13 cellular contexts compared by ENCODE assay signal in the genomic region with DNA sequence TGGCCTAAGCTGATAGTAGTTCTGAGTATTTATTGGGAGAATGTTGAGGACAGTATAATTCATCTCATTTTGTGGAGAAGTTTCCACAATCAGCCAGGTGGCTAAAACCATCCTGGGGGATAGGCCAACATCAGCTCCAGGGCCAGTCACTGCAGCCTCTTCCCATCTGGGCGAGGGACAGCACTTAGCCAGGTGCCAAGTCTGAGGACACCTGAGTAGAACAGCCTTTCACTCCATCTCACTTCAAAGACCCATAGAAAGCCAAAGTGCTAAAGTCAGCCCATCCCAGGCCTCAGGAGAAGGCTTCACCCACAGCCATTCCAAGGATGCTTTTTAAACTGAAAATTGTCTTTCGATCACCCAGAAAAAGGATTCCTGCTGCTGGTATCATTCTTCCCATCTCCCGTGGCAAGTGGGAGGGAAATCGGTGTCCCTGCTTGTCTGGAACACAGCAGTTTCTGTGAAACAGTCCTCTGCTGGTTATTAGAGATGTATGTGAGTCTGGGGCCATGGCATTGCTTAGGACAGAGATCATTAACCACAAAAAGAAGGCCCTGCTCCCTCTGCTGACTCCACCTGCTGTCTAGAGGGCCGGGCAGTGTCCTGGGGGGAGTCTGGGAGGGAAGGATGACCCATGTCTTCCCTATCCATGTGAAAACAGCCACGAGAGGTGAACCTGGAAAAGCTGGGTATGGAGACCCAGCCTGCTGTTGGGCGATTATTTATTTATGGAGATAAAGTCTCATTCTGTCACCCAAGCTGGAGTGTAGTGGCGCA. TPM values are rescaled to one million over a fixed set of nuclear protein-coding genes. Genes with fewer than 3 reads are reported as not detected.
DNase-seq lines count a peak whose midpoint lies in the region; ATAC-seq and TF ChIP-seq lines count a peak whose summit lies in the region.
"Had no signal": no experiment of that assay in that cellular context is flagged by ENCODE, and none has a peak within 500 bp of the region (broad histone marks: within the 10 kb centered on the region; RNA-seq: fewer than 3 reads in every experiment).

No MANE protein-coding gene starts in this region.

- H3K27me3 Mint-ChIP-seq in activated naive CD8-positive, alpha-beta T cell treated with anti-CD3 and anti-CD28 coated beads for 36 hours = no peaks in the 10 kb centered on the region

- ATAC-seq in Right ventricle myocardium superior (ENCODE audit: poor library complexity) (no peak), lower lobe of right lung (no peak)

- H3K27ac ChIP-seq in cardiac muscle cell (peak overlapping the region; percentile 7), lower lobe of right lung (no peak overlapping the region), tibial nerve (peak overlapping the region; percentile 42 to 77 (median 60))
- H3K27ac ChIP-seq: SJSA1 had no signal

- H3K4me1 Mint-ChIP-seq in activated naive CD8-positive, alpha-beta T cell treated with anti-CD3 and anti-CD28 coated beads for 36 hours = no peaks in the 10 kb centered on the region

- TF ChIP-seq POLR2A in tibial nerve (IDR thresholded peaks at IDR 0.05) = no peak

- peak overlapping the region; percentile 44 for H3K27ac Mint-ChIP-seq in activated naive CD8-positive, alpha-beta T cell treated with anti-CD3 and anti-CD28 coated beads for 36 hours
- H3K27ac Mint-ChIP-seq: activated T-helper 1 cell treated with anti-CD3 and anti-CD28 coated beads, Interleukin-12 subunit alpha, Interleukin-12 subunit beta, Interleukin-2, Interleukin-4 antibody, amounts not matched to agents 30 ng/mL and 10 ng/mL and 1 ng/mL, durations not matched to agents 14 hours and 24 hours and 36 hours had no signal

- WGBS in tibial nerve, 2 donors = 78 to 86% methylated on average over 8 of the region's 8 CpGs

- H3K4me3 Mint-ChIP-seq in activated naive CD8-positive, alpha-beta T cell treated with anti-CD3 and anti-CD28 coated beads for 36 hours = no peak overlapping the region
- H3K4me3 Mint-ChIP-seq: activated T-helper 1 cell treated with anti-CD3 and anti-CD28 coated beads, Interleukin-12 subunit alpha, Interleukin-12 subunit beta, Interleukin-2, Interleukin-4 antibody, amounts not matched to agents 30 ng/mL and 10 ng/mL and 1 ng/mL, durations not matched to agents 14 hours and 24 hours and 36 hours had no signal

- H3K4me1 ChIP-seq in cardiac muscle cell (ENCODE audit: low read depth) = peaks cover 8% of the 10 kb centered on the region
- peaks cover 10% of the 10 kb centered on the region for H3K4me1 ChIP-seq in lower lobe of right lung
- peaks cover 0 to 44% (median 11%) of the 10 kb centered on the region in 4 donors for H3K4me1 ChIP-seq in tibial nerve

- TF ChIP-seq CTCF in cardiac muscle cell (IDR thresholded peaks at IDR 0.05; ENCODE audit: low read depth, low read length) = no peak
- TF ChIP-seq CTCF in lower lobe of right lung (IDR thresholded peaks at IDR 0.05) = peak; percentile 2
- TF ChIP-seq CTCF in tibial nerve (IDR thresholded peaks at IDR 0.05) = peak in 1 of 5 experiments; percentile 0

- H3K36me3 Mint-ChIP-seq in activated naive CD8-positive, alpha-beta T cell treated with anti-CD3 and anti-CD28 coated beads for 36 hours = peaks cover 9% of the 10 kb centered on the region

- no peaks in the 10 kb centered on the region for H3K9me3 ChIP-seq in cardiac muscle cell (ENCODE audit: low read depth)
- H3K9me3 ChIP-seq in lower lobe of right lung = no peaks in the 10 kb centered on the region
- H3K9me3 ChIP-seq in tibial nerve = no peaks in the 10 kb centered on the region
- H3K9me3 ChIP-seq in MG63 = no peaks in the 10 kb centered on the region
- H3K9me3 ChIP-seq: pancreas, SJSA1 had no signal

- no peak for TF ChIP-seq EP300 in tibial nerve (IDR thresholded peaks at IDR 0.05)

- H3K27me3 ChIP-seq in cardiac muscle cell = no peaks in the 10 kb centered on the region
- no peaks in the 10 kb centered on the region for H3K27me3 ChIP-seq in lower lobe of right lung (ENCODE audit: low read depth)
- H3K27me3 ChIP-seq in tibial nerve = no peaks in the 10 kb centered on the region
- no peaks in the 10 kb centered on the region for H3K27me3 ChIP-seq in MG63
- H3K27me3 ChIP-seq: pancreas, SJSA1 had no signal

- DNase-seq in cardiac muscle cell (ENCODE audit: low read depth in 1 of 2, low spot score in 1 of 2) (no peak), Right ventricle myocardium superior (no peak), lower lobe of right lung (no peak), tibial nerve (ENCODE audit: low spot score in 2 of 2) (no peak), MG63 (no peak)
- DNase-seq in activated naive CD8-positive, alpha-beta T cell treated with anti-CD3 and anti-CD28 coated beads for 36 hours = no peak
- DNase-seq in stimulated activated CD4-positive, alpha-beta T cell treated with anti-CD3 and anti-CD28 coated beads, Interleukin-4, amount 100 ng/mL, for 1 hour = no peak
- no peak for DNase-seq in central memory CD4-positive, alpha-beta T cell
- DNase-seq: DND-41, NCI-H2029, pancreas had no signal

- H3K9me3 Mint-ChIP-seq in activated naive CD8-positive, alpha-beta T cell treated with anti-CD3 and anti-CD28 coated beads for 36 hours = no peaks in the 10 kb centered on the region
- H3K9me3 Mint-ChIP-seq: activated T-helper 1 cell treated with anti-CD3 and anti-CD28 coated beads, Interleukin-12 subunit alpha, Interleukin-12 subunit beta, Interleukin-2, Interleukin-4 antibody, amounts not matched to agents 30 ng/mL and 10 ng/mL and 1 ng/mL, durations not matched to agents 14 hours and 24 hours and 36 hours had no signal

- H3K4me3 ChIP-seq in cardiac muscle cell = no peak overlapping the region
- H3K4me3 ChIP-seq in lower lobe of right lung = no peak overlapping the region
- no peak overlapping the region for H3K4me3 ChIP-seq in tibial nerve
- no peak overlapping the region for H3K4me3 ChIP-seq in MG63
- H3K4me3 ChIP-seq: pancreas, SJSA1 had no signal

- intact Hi-C loops in Right ventricle myocardium superior (cut with DNase I) = no loop called here
- intact Hi-C loops in lower lobe of right lung (cut with DNase I) = no loop called here

- H3K36me3 ChIP-seq in cardiac muscle cell (peaks cover 8% of the 10 kb centered on the region), lower lobe of right lung (peaks cover 29% of the 10 kb centered on the region), tibial nerve (peaks cover 0 to 32% (median 0%) of the 10 kb centered on the region in 3 donors), MG63 (peaks cover 46% of the 10 kb centered on the region)

RNA-seq across cellular contexts. Expression of gene CALML4, which starts 9.6 kb away (rescaled TPM):
- 1.2 and 4.5 TPM in 2 replicates for total RNA-seq in cardiac muscle cell
- 1.1 and 1.4 TPM in 2 replicates for polyA plus RNA-seq in cardiac muscle cell
- 0.97 TPM for total RNA-seq in Right ventricle myocardium superior
- 1 to 10 TPM; 5.4 to 7.4 TPM for total RNA-seq in activated naive CD8-positive, alpha-beta T cell treated with anti-CD3 and anti-CD28 coated beads for 36 hours
- total RNA-seq in lower lobe of right lung = 7.3 TPM
- total RNA-seq in tibial nerve = 10 to 100 TPM in 3 of 4 donors, 1 to 10 TPM in 1; 7.5 to 27.1 (median 13.6) TPM
- total RNA-seq in MG63 (2014; rRNA removed; shearing (Covaris generic); ENCODE audit: low replicate concordance) = 0.82 and 3.3 TPM in 2 replicates

RNA-seq across cellular contexts. Expression of gene CLN6, which starts 34.0 kb away (rescaled TPM):
- 18.5 and 21.7 TPM in 2 replicates for total RNA-seq in cardiac muscle cell
- 5.6 and 6.6 TPM in 2 replicates for polyA plus RNA-seq in cardiac muscle cell
- 6.9 TPM for total RNA-seq in Right ventricle myocardium superior
- total RNA-seq in activated naive CD8-positive, alpha-beta T cell treated with anti-CD3 and anti-CD28 coated beads for 36 hours = 10 to 100 TPM; 67.7 to 72.0 TPM
- total RNA-seq in lower lobe of right lung = 37.9 TPM
- 10 to 100 TPM; 10.0 to 28.8 (median 16.3) TPM for total RNA-seq in tibial nerve
- total RNA-seq in MG63 (2014; rRNA removed; shearing (Covaris generic); ENCODE audit: low replicate concordance) = 29.5 and 38.8 TPM in 2 replicates
